16 cellular contexts compared by ENCODE assay signal in the genomic region with DNA sequence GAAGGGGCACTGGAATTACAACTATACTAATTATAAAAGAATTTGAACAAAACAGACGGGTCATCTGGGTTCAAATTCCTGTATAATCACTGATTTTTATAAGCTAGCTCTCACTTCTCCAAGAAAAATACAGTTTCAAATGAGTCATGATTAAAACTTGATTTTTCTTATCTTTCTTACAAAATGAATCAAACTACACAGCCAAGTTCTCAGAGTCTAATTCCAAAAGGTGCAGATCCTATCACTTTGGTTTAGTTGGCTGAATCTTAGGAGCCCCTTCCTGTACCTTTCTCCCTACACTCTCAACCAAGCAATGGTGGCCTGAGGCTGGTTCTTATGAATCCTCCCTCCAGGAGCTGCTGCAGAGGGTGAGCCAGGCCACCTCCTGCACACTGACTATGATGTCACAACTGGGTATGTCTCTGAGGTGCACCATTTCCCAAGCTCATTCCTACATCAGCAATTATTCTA. TPM values are rescaled to one million over a fixed set of nuclear protein-coding genes. Genes with fewer than 3 reads are reported as not detected.
DNase-seq lines count a peak whose midpoint lies in the region; ATAC-seq, FAIRE-seq and TF ChIP-seq lines count a peak whose summit lies in the region.
"Had no signal": no experiment of that assay in that cellular context is flagged by ENCODE, and none has a peak within 500 bp of the region (broad histone marks: within the 10 kb centered on the region; RNA-seq: fewer than 3 reads in every experiment).

No MANE protein-coding gene starts in this region.

- peaks cover 3% of the 10 kb centered on the region for H3F3A ChIP-seq in neural progenitor cell (ENCODE audit: low read depth)

- TF ChIP-seq POLR2A in HepG2 (IDR thresholded peaks at IDR 0.05; ENCODE audit: insufficient read depth in 1 of 2, low read depth in 2 of 2, low read length in 2 of 2) (no peak), right lobe of liver (IDR thresholded peaks at IDR 0.05) (no peak)

- H3K9me3 ChIP-seq in HepG2 (ENCODE audit: low read length) (no peaks in the 10 kb centered on the region), right lobe of liver (no peaks in the 10 kb centered on the region), hepatocyte (ENCODE audit: low read depth) (no peaks in the 10 kb centered on the region), neural progenitor cell (ENCODE audit: low read depth) (no peaks in the 10 kb centered on the region)
- H3K9me3 ChIP-seq: pancreas had no signal

- H3K4me1 Mint-ChIP-seq in neural progenitor cell, result peaks cover 13% of the 10 kb centered on the region
- no peaks in the 10 kb centered on the region for H3K4me1 Mint-ChIP-seq in T-cell

- 92% methylated on average over 1 of the region's 1 CpG for whole genome bisulfite sequencing in HepG2 (ENCODE audit: low lambda C conversion rate)
- 46% methylated on average over 1 of the region's 1 CpG for WGBS in right lobe of liver (ENCODE audit: insufficient coverage, low coverage, low lambda C conversion rate, missing lambda C conversion rate)
- WGBS in hepatocyte (ENCODE audit: low lambda C conversion rate, missing lambda C conversion rate), result 96% methylated on average over 1 of the region's 1 CpG

- H3K4me3 Mint-ChIP-seq in neural progenitor cell (no peak overlapping the region), T-cell (no peak overlapping the region)
- H3K4me3 Mint-ChIP-seq: activated naive CD4-positive, alpha-beta T cell treated with anti-CD3 and anti-CD28 coated beads for 36 hours; T-helper 2 cell treated with Interferon-gamma antibody and Interleukin-4, amounts not matched to agents 5 μg/mL and 100 μg/mL, for 36 hours had no signal

- no peak for TF ChIP-seq RAD21 in HepG2 (CRISPR knock-in tag; IDR thresholded peaks at IDR 0.05)

- POLR2A ChIA-PET in HepG2 (lab: Yijun Ruan, JAX), result interaction anchor here (0.7 kb wide), 1 partner anchor 47 kb away, joined by 3 read pairs; no protein-coding TSS in a partner anchor
- POLR2A ChIA-PET in T-cell (lab: Charles Lee), result no interaction called here

- FAIRE-seq in HepG2 (lab: Jason Lieb, UNC), result no peak
- FAIRE-seq: pancreas had no signal

- TF ChIP-seq CTCF in HepG2 (CRISPR knock-in tag; IDR thresholded peaks at IDR 0.05), result no peak
- no peak for TF ChIP-seq CTCF in right lobe of liver (IDR thresholded peaks at IDR 0.05)
- no peak for TF ChIP-seq CTCF in hepatocyte (IDR thresholded peaks at IDR 0.05; ENCODE audit: poor library complexity)
- no peak for TF ChIP-seq CTCF in neural progenitor cell (IDR thresholded peaks at IDR 0.05)

- H3K9me3 Mint-ChIP-seq in neural progenitor cell, result no peaks in the 10 kb centered on the region
- H3K9me3 Mint-ChIP-seq in T-cell, result no peaks in the 10 kb centered on the region
- H3K9me3 Mint-ChIP-seq: activated naive CD4-positive, alpha-beta T cell treated with anti-CD3 and anti-CD28 coated beads for 36 hours; T-helper 2 cell treated with Interferon-gamma antibody and Interleukin-4, amounts not matched to agents 5 μg/mL and 100 μg/mL, for 36 hours had no signal

- H3K27me3 ChIP-seq in HepG2 (ENCODE audit: control insufficient read depth in 1 of 2, insufficient read depth in 2 of 2, low read length in 2 of 2) (no peaks in the 10 kb centered on the region), right lobe of liver (no peaks in the 10 kb centered on the region), hepatocyte (no peaks in the 10 kb centered on the region), neural progenitor cell (no peaks in the 10 kb centered on the region)
- H3K27me3 ChIP-seq: cardiac muscle cell, pancreas had no signal

- BruUV-seq in HepG2 (replicated peaks; lab: Mats Ljungman, UMichigan), result no TSS peak

- H3K27ac ChIP-seq in HepG2 (ENCODE audit: extremely low read length, insufficient read depth, low read length) (peak overlapping the region; percentile 55), right lobe of liver (no peak overlapping the region), hepatocyte (peak overlapping the region; percentile 54), neural progenitor cell (no peak overlapping the region)
- H3K27ac ChIP-seq: cardiac muscle cell, pancreas had no signal

- H3K79me2 ChIP-seq in HepG2 (ENCODE audit: insufficient read depth, low read length) (no peaks in the 10 kb centered on the region), hepatocyte (no peaks in the 10 kb centered on the region), neural progenitor cell (ENCODE audit: low read depth) (no peaks in the 10 kb centered on the region)

- H3K36me3 ChIP-seq in HepG2 (replicated peaks in 1 of 2; ENCODE audit: control insufficient read depth in 1 of 2, insufficient read depth in 2 of 2, low read length in 2 of 2) (no peaks in the 10 kb centered on the region), right lobe of liver (no peaks in the 10 kb centered on the region), hepatocyte (replicated peaks; ENCODE audit: insufficient read depth, low read depth) (no peaks in the 10 kb centered on the region), neural progenitor cell (no peaks in the 10 kb centered on the region)
- H3K36me3 ChIP-seq: cardiac muscle cell, pancreas had no signal

- H3K36me3 Mint-ChIP-seq in neural progenitor cell (no peaks in the 10 kb centered on the region), T-cell (no peaks in the 10 kb centered on the region)

- H3K27ac Mint-ChIP-seq in neural progenitor cell (no peak overlapping the region), T-cell (no peak overlapping the region)
- H3K27ac Mint-ChIP-seq: activated naive CD4-positive, alpha-beta T cell treated with anti-CD3 and anti-CD28 coated beads for 36 hours; T-helper 2 cell treated with Interferon-gamma antibody and Interleukin-4, amounts not matched to agents 5 μg/mL and 100 μg/mL, for 36 hours had no signal

- CTCF ChIA-PET in HepG2 (lab: Yijun Ruan, JAX; ENCODE audit: low intra/inter-chr PET ratio, low total read pairs), result no interaction called here
- CTCF ChIA-PET in T-cell (lab: Charles Lee), result no interaction called here

- H3K4me2 ChIP-seq in HepG2 (ENCODE audit: low read depth, low read length) (no peak overlapping the region; the same call in 1 of the 2 replicates), hepatocyte (no peak overlapping the region), neural progenitor cell (no peak overlapping the region)

- DNase-seq in HepG2 (ENCODE audit: low spot score) (no peak), right lobe of liver (no peak), astrocyte of the hippocampus (ENCODE audit: low read depth, low spot score) (peak; percentile 72), hepatocyte (ENCODE audit: low spot score) (no peak), neural progenitor cell (ENCODE audit: low spot score) (no peak), T-cell (no peak)
- DNase-seq: activated CD4-positive, alpha-beta T cell treated with anti-CD3 and anti-CD28 coated beads for 1 hour; activated CD8-positive, alpha-beta memory T cell treated with anti-CD3 and anti-CD28 coated beads, Interleukin-2, amount 50 U/mL, for 48 hours; activated naive CD4-positive, alpha-beta T cell treated with anti-CD3 and anti-CD28 coated beads for 36 hours; head of caudate nucleus; pancreas; stimulated activated CD4-positive, alpha-beta T cell treated with anti-CD3 and anti-CD28 coated beads, Interleukin-12 subunit alpha, Interleukin-12 subunit beta, amount 100 ng/mL, for 4 hours had no signal

- H3K9ac ChIP-seq in HepG2 (ENCODE audit: insufficient read depth, low read depth, low read length) (no peak overlapping the region), neural progenitor cell (no peak overlapping the region)

- ATAC-seq in HepG2, result no peak; the same call in 2 of the 3 replicates
- ATAC-seq in right lobe of liver, result no peak
- no peak for ATAC-seq in HG03175 (IDR thresholded peaks at IDR 0.05; ENCODE audit: unreplicated experiment)
- no peak for ATAC-seq in T-cell (replicated peaks in 1 of 4)
- ATAC-seq in GM21526 (IDR thresholded peaks at IDR 0.05; ENCODE audit: low FRiP score, unreplicated experiment), result no peak
- ATAC-seq: pancreas had no signal

- intact Hi-C loops in HepG2 (cut with micrococcal nuclease; ENCODE audit: unreplicated experiment) (no loop called here), right lobe of liver (cut with DNase I) (no loop called here)

- H3K27me3 Mint-ChIP-seq in neural progenitor cell (ENCODE audit: insufficient read depth, low read depth) (peaks cover 3% of the 10 kb centered on the region), T-cell (no peaks in the 10 kb centered on the region)

- no peak overlapping the region for H3K4me3 ChIP-seq in HepG2 (replicated peaks in 1 of 3; ENCODE audit: insufficient read depth in 1 of 3, low read depth in 2 of 3, low read length in 3 of 3)
- no peak overlapping the region for H3K4me3 ChIP-seq in right lobe of liver
- H3K4me3 ChIP-seq in hepatocyte, result no peak overlapping the region
- H3K4me3 ChIP-seq in neural progenitor cell, result no peak overlapping the region
- H3K4me3 ChIP-seq: cardiac muscle cell, pancreas had no signal

- no peaks in the 10 kb centered on the region for H4K20me1 ChIP-seq in HepG2 (ENCODE audit: insufficient read depth, low read length)
- H4K20me1 ChIP-seq in hepatocyte (ENCODE audit: insufficient read depth, poor library complexity, severe bottlenecking), result no peaks in the 10 kb centered on the region
- no peaks in the 10 kb centered on the region for H4K20me1 ChIP-seq in neural progenitor cell (ENCODE audit: low read depth)

- no peaks in the 10 kb centered on the region for H3K9me2 ChIP-seq in hepatocyte (replicated peaks; ENCODE audit: insufficient read depth)

- TF ChIP-seq EP300 in HepG2 (IDR thresholded peaks at IDR 0.05; ENCODE audit: low read depth in 2 of 2, low read length in 2 of 2) (no peak), HepG2 (CRISPR knock-in tag; IDR thresholded peaks at IDR 0.05; ENCODE audit: borderline replicate concordance) (no peak)

- peaks cover 52% of the 10 kb centered on the region for H3K4me1 ChIP-seq in HepG2 (ENCODE audit: insufficient read depth, low read length)
- H3K4me1 ChIP-seq in right lobe of liver, result no peaks in the 10 kb centered on the region
- H3K4me1 ChIP-seq in hepatocyte (ENCODE audit: insufficient read depth), result peaks cover 39% of the 10 kb centered on the region
- H3K4me1 ChIP-seq in neural progenitor cell, result no peaks in the 10 kb centered on the region
- H3K4me1 ChIP-seq: pancreas had no signal

- H2AFZ ChIP-seq in HepG2 (ENCODE audit: low read length) (no peak overlapping the region), hepatocyte (no peak overlapping the region), neural progenitor cell (replicated peaks) (no peak overlapping the region)

- in situ Hi-C loops in HepG2 (cut with HindIII; ENCODE audit: extremely low pct_ligation_motif_present, low pct_unique_long_range_greater_than_20kb), result no loop called here

RNA-seq across cellular contexts. Expression of gene BMP4, which starts 43.8 kb away (rescaled TPM):
- total RNA-seq in HepG2 (2016; rRNA removed; fragmentation: Illumina TruSeq; extraction: Trizol) (42.0 and 56.4 TPM in 2 replicates), right lobe of liver (1 to 10 TPM; 1.8 to 3.1 (median 2.4) TPM), hepatocyte (54.0 and 56.0 TPM in 2 replicates), neural progenitor cell (ENCODE audit: low replicate concordance) (11.0 and 18.4 TPM in 2 replicates), T-cell (1 to 10 TPM in 1 of 5 donors, under 1 TPM in 3, not detected in 1; 0.21 to 1.1 (median 0.61) TPM)
- total RNA-seq in HepG2 (2016; cell fraction: cytosol; rRNA removed; fragmentation: Illumina TruSeq; extraction: Trizol; ENCODE audit: low read depth), result 35.6 and 35.9 TPM in 2 replicates
- total RNA-seq in HepG2 (2016; cell fraction: insoluble cytoplasmic fraction; rRNA removed; fragmentation: Illumina TruSeq; extraction: Trizol), result 41.4 and 55.4 TPM in 2 replicates
- total RNA-seq in HepG2 (2016; cell fraction: membrane; rRNA removed; fragmentation: Illumina TruSeq; extraction: Trizol), result 49.1 and 51.5 TPM in 2 replicates
- total RNA-seq in HepG2 (2016; cell fraction: nucleus; rRNA removed; fragmentation: Illumina TruSeq; extraction: Trizol), result 49.7 and 53.7 TPM in 2 replicates
- polyA plus RNA-seq in HepG2 (2011; rRNA removed) (160 and 169 TPM in 2 replicates), hepatocyte (41.2 and 50.6 TPM in 2 replicates)
- polyA plus RNA-seq in HepG2 (2011; cell fraction: cytosol; rRNA removed), result 138 and 170 TPM in 2 replicates
- 131 and 155 TPM in 2 replicates for polyA plus RNA-seq in HepG2 (2011; cell fraction: nucleus; rRNA removed)
- polyA plus RNA-seq in HepG2 (2012), result 107 and 149 TPM in 2 replicates
- 19.3 and 21.3 TPM in 2 replicates for polyA plus RNA-seq in HepG2 (2016; cell fraction: cytosol; fragmentation: Illumina TruSeq; extraction: Trizol; ENCODE audit: low read depth)
- 65.3 and 66.1 TPM in 2 replicates for polyA plus RNA-seq in HepG2 (2016; cell fraction: insoluble cytoplasmic fraction; fragmentation: Illumina TruSeq; extraction: Trizol; ENCODE audit: low read depth)
- polyA plus RNA-seq in HepG2 (2016; cell fraction: membrane; fragmentation: Illumina TruSeq; extraction: Trizol; ENCODE audit: low read depth), result 36.6 and 42.0 TPM in 2 replicates
- polyA plus RNA-seq in HepG2 (2016; cell fraction: nucleus; fragmentation: Illumina TruSeq; extraction: Trizol; ENCODE audit: insufficient read depth, low read depth), result 127 and 132 TPM in 2 replicates
- 184 TPM in 1 of 2 replicates, not detected in the other for polyA minus RNA-seq in HepG2 (2011; rRNA and poly(A)+ RNA removed; ENCODE audit: low replicate concordance)
- 61.4 and 78.3 TPM in 2 replicates for polyA minus RNA-seq in HepG2 (2011; cell fraction: cytosol; rRNA and poly(A)+ RNA removed)
- 94.6 and 96.1 TPM in 2 replicates for polyA minus RNA-seq in HepG2 (2011; cell fraction: nucleus; rRNA and poly(A)+ RNA removed)
- total RNA-seq: activated naive CD4-positive, alpha-beta T cell treated with anti-CD3 and anti-CD28 coated beads for 36 hours had no signal

Comparison
In these comparisons a context has a peak if more than half of its experiments do, and no peak if none do; other contexts are left out.
1. H3K27ac ChIP-seq: peak in HepG2 (single experiment) and hepatocyte (single experiment); none in right lobe of liver (0 of 3) and neural progenitor cell (single experiment).